In the genomic region with DNA sequence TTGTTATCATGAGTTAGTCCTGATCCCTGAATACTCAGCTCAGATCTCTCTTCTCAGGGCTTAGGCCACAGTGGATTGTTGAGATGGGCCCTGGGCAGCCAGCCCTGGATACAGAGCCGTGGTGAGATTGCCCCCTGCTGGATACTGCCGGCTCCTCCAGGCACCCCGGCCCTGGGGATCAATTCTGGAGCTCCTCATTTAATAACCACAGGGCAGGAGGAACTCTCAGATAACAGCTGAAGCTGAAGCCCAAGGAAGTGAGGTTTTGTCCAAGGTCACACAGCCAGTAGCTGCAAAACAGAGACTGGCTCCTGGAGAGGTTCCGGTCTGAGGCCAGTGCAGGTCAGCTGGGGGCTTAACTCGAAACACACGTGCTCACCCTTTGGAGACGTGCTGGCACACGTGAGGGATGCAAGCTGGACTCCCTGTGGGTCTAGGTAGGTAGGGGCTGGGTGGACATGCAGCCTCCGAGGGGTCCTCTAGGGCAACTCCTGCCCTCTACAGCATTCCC, we compare ENCODE assay signal across 8 cellular contexts. TPM values are rescaled to one million over a fixed set of nuclear protein-coding genes. Genes with fewer than 3 reads are reported as not detected.
A peak's percentile ranks its signal among the peaks of the same experiment; 100 is the strongest.
DNase-seq lines count a peak whose midpoint lies in the region; ATAC-seq and TF ChIP-seq lines count a peak whose summit lies in the region.

No MANE protein-coding gene starts in this region.

- intact Hi-C loops in left cardiac atrium (cut with DNase I): no loop called here

- TF ChIP-seq CTCF in AG09319 (IDR thresholded peaks at IDR 0.05; ENCODE audit: low read depth, low read length) (peak; percentile 64), retinal pigment epithelial cell (conservative IDR thresholded peaks at IDR 0.05; ENCODE audit: low read depth, low read length) (peak; percentile 95)

- ATAC-seq in left cardiac atrium: peak; percentile 61 to 64
- no peak for ATAC-seq in HG03108 (IDR thresholded peaks at IDR 0.05; ENCODE audit: unreplicated experiment)

- H3K4me3 ChIP-seq in retinal pigment epithelial cell (ENCODE audit: low read length): no peak overlapping the region

- DNase-seq in AG09319 (ENCODE audit: extremely low read depth, low read depth): no peak
- peak; percentile 73 for DNase-seq in GM19238 (ENCODE audit: insufficient read length, low spot score)
- peak; percentile 77 for DNase-seq in HuH-7 (ENCODE audit: low spot score)
- peak; percentile 60 for DNase-seq in RPMI8226
- DNase-seq in activated naive CD8-positive, alpha-beta T cell treated with anti-CD3 and anti-CD28 coated beads, Interleukin-2, amount 50 U/mL, for 16 hours (ENCODE audit: low read depth, low spot score): peak; percentile 17
- DNase-seq in left cardiac atrium: peak; percentile 51
- DNase-seq in retinal pigment epithelial cell (ENCODE audit: low read depth): no peak

RNA-seq across cellular contexts. Expression of a gene that starts 16.0 kb away (rescaled TPM):
- total RNA-seq in left cardiac atrium: under 1 TPM in 1 of 2 donors, not detected in 1; 0.88 TPM

RNA-seq across cellular contexts. Expression of a gene that starts 18.8 kb away (rescaled TPM):
- not detected for total RNA-seq in left cardiac atrium

RNA-seq across cellular contexts. Expression of a gene that starts 51.6 kb away (rescaled TPM):
- total RNA-seq in left cardiac atrium: 1 to 10 TPM in 1 of 2 donors, under 1 TPM in 1; 0.99 to 1.9 TPM

Comparison
In these comparisons a context has a peak if more than half of its experiments do, and no peak if none do; other contexts are left out.
1. DNase-seq: peak in GM19238 (single experiment), HuH-7 (single experiment), RPMI8226 (single experiment), activated naive CD8-positive, alpha-beta T cell treated with anti-CD3 and anti-CD28 coated beads, Interleukin-2, amount 50 U/mL, for 16 hours (single experiment) and left cardiac atrium (single experiment); none in AG09319 (single experiment) and retinal pigment epithelial cell (single experiment).